1 cellular context compared by ENCODE assay signal in the genomic region with DNA sequence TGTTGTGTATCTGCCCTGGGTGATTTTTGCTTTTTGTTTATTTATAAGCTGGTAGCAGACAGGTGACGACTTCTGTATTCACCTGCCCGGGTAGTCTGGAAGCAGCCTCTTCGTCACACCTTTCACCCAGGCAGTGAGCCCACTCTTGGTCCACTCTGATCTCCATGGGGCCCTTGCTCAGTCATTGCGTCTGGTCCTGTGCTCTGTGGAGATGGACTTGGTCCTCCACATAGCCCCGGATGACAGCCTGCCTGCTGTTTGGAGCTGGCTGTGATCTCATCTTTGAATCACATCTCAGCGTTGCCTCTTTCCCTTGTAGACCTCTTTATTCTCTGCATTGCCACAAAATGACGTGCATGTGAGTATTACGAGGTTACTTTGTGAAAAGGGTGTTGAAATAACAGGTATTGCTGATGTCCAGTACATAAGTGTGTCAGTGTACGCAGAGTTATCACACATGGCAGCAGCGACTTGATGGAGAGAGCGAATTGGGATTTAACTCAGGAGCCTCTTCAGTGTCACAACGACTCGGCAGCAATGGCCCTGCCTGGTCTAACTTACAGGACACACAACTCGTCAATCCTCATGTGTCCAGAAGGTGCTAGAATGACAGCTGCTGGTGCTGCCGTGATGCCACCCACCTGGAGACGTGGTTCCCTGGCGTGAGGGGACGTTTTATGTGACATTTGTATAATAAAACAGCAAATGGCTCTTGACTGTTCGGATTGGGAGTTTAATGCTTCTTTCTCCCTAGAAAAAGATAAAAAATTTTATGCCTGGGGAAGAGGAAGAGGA.
TF ChIP-seq lines count a peak whose summit lies in the region.

No MANE protein-coding gene starts in this region.

TF ChIP-seq in GM23338, 12 proteins besides CTCF, POLR2A, EP300 and RAD21:
- TF ChIP-seq JUNB (IDR thresholded peaks at IDR 0.05; ENCODE audit: unreplicated experiment) = no peak
- TF ChIP-seq EZH2phosphoT487 (IDR thresholded peaks at IDR 0.05; ENCODE audit: unreplicated experiment) = no peak
